8 cellular contexts compared by ENCODE assay signal in the genomic region with DNA sequence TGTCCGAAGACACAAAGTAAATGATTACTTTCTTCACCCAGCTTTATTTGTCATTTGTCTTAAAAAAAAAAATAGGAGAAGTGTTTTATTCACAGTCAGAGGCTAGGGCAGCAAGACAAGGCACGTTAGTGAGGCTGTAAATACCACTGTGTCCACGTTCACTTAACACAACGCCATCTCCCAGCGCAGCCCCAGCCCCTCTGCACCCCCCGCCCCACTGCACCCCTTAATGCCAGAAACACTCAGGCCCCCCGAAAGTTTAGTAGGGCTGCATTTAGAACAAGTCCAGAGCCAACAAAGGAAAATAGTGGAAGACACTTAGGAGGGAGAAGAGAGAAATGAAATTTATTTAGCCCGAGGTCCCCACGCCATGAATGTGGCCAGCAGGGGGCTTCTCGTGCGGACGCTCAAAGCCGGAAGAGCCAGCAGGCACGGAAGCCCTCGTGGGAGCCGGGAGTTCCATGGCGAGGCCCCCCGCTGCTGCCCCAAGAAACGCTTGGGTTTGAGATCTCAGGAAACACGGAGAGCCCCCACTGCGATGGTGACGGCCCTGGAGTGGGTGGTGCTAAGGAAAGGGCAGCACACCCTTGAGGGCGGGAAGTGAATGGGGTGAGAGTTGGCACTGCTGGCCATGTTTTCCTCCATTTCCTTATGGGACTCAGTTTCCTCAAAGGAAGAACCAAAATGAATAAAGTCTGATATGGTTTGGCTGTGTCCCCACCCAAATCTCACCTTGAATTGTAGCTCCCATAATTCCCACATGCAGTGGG. TPM values are rescaled to one million over a fixed set of nuclear protein-coding genes. Genes with fewer than 3 reads are reported as not detected.
DNase-seq lines count a peak whose midpoint lies in the region; ATAC-seq and TF ChIP-seq lines count a peak whose summit lies in the region.

No MANE protein-coding gene starts in this region.

- intact Hi-C loops in A673 (cut with micrococcal nuclease; ENCODE audit: unreplicated experiment): loop anchor here (1.0 to 5.0 kb wide), 4 partner anchors 181 to 918 kb away; no protein-coding TSS in a partner anchor

- no TSS peak for BruUV-seq in A673 (replicated peaks; lab: Mats Ljungman, UMichigan)

- H3K9me3 ChIP-seq in A673 (ENCODE audit: low read depth, low read length, poor library complexity, severe bottlenecking) (peaks cover 5% of the 10 kb centered on the region), muscle layer of duodenum (ENCODE audit: control insufficient read depth in 1 of 2, low read length in 2 of 2) (no peaks in the 10 kb centered on the region)

- CTCF ChIA-PET in A673 (lab: Charles Lee): interaction anchor here (0.6 to 2.6 kb wide), 19 partner anchors 24 to 1373 kb away, joined by 3 to 60 read pairs (median 3); no protein-coding TSS in a partner anchor

- POLR2A ChIA-PET in A673 (lab: Charles Lee; ENCODE audit: low non-redundant PET): interaction anchor here (0.6 kb wide), 2 partner anchors 394 to 414 kb away, joined by 3 to 4 read pairs; no protein-coding TSS in a partner anchor

- peak; percentile 58 for ATAC-seq in GM18868 (IDR thresholded peaks at IDR 0.05; ENCODE audit: unreplicated experiment)
- no peak for ATAC-seq in HG03521 (IDR thresholded peaks at IDR 0.05; ENCODE audit: unreplicated experiment)

- H3K4me1 ChIP-seq in A673 (ENCODE audit: insufficient read depth, low read length, poor library complexity, severe bottlenecking) (peaks cover 21% of the 10 kb centered on the region), muscle layer of duodenum (ENCODE audit: control insufficient read depth in 1 of 2, insufficient read depth in 2 of 2, low read length in 2 of 2) (no peaks in the 10 kb centered on the region)

- H3K36me3 ChIP-seq in A673 (ENCODE audit: insufficient read depth, low read length, poor library complexity, severe bottlenecking): no peaks in the 10 kb centered on the region
- no peaks in the 10 kb centered on the region for H3K36me3 ChIP-seq in muscle layer of duodenum (ENCODE audit: control insufficient read depth in 1 of 2, insufficient read depth in 2 of 2, low read length in 2 of 2)

- H3K27me3 ChIP-seq in A673 (replicated peaks; ENCODE audit: insufficient read depth, low read depth, low read length, poor library complexity) (no peaks in the 10 kb centered on the region), muscle layer of duodenum (ENCODE audit: low read depth, low read length) (no peaks in the 10 kb centered on the region)

- DNase-seq in A673 (ENCODE audit: low spot score) (peak; percentile 93), NCI-H2227 treated with DMSO at 0.1 percent for 48 hours (lab: John Stamatoyannopoulos, UW) (peak; percentile 37), activated T-cell treated with anti-CD3 and anti-CD28 coated beads for 24 hours (ENCODE audit: low read depth) (peak; percentile 23), epithelial cell of proximal tubule (ENCODE audit: low read depth) (no peak)
- DNase-seq in stimulated activated naive CD4-positive, alpha-beta T cell (lab: John Stamatoyannopoulos, UW): peak in 4 of 6 experiments; percentile 5 to 33 (median 20)

- TF ChIP-seq CTCF in A673 (conservative IDR thresholded peaks at IDR 0.05; ENCODE audit: low read depth, low read length): peak; percentile 82
- TF ChIP-seq CTCF in epithelial cell of proximal tubule (conservative IDR thresholded peaks at IDR 0.05; ENCODE audit: low read depth, low read length): peak; percentile 82

- H3K27ac ChIP-seq in A673 (ENCODE audit: low read depth, low read length, poor library complexity, severe bottlenecking) (peak overlapping the region; percentile 92), muscle layer of duodenum (ENCODE audit: low read length) (peak overlapping the region; percentile 43)

- H3K4me3 ChIP-seq in A673 (ENCODE audit: low read depth, low read length, poor library complexity, severe bottlenecking) (peak overlapping the region; percentile 39), epithelial cell of proximal tubule (ENCODE audit: low read depth, low read length) (peak overlapping the region; percentile 53), muscle layer of duodenum (ENCODE audit: low read depth in 1 of 2, low read length in 2 of 2) (peak overlapping the region; percentile 47 to 49)

RNA-seq across cellular contexts. Expression of a gene that starts 50.2 kb away (rescaled TPM):
- not detected in 2 replicates for total RNA-seq in A673 (2021)
- total RNA-seq in epithelial cell of proximal tubule: not detected in 2 replicates
